16 cellular contexts compared by ENCODE assay signal in the genomic region with DNA sequence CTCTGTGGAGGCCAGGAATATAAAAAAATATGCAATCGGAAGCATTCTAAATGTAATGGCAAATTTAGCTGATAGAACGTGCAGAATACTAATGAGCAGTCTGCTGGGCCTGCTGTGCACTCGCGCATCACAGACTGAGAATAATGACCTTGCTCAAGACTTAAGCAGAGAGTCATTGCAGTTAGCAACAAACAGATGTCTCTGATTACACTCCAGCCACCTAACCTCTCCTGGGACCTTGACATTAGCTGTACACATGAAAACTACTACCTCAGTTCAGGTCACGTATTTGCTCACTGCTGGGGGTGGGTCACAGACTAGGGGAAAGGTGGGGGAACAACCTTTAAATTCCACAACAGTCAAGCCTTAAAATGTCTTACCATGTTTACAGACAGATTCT.
DNase-seq lines count a peak whose midpoint lies in the region; ATAC-seq, FAIRE-seq and TF ChIP-seq lines count a peak whose summit lies in the region.
"Had no signal": no experiment of that assay in that cellular context is flagged by ENCODE, and none has a peak within 500 bp of the region (broad histone marks: within the 10 kb centered on the region; RNA-seq: fewer than 3 reads in every experiment).

No MANE protein-coding gene starts in this region.

- no peak overlapping the region for H3K4me3 ChIP-seq in HepG2 (replicated peaks in 1 of 3; ENCODE audit: insufficient read depth in 1 of 3, low read depth in 2 of 3, low read length in 3 of 3)
- H3K4me3 ChIP-seq: heart left ventricle had no signal

- H3K9ac ChIP-seq in HepG2 (ENCODE audit: insufficient read depth, low read depth, low read length): no peak overlapping the region

- TF ChIP-seq EP300 in HepG2 (IDR thresholded peaks at IDR 0.05; ENCODE audit: low read depth in 2 of 2, low read length in 2 of 2) (no peak), HepG2 (CRISPR knock-in tag; IDR thresholded peaks at IDR 0.05; ENCODE audit: borderline replicate concordance) (no peak)

- CTCF ChIA-PET in HepG2 (lab: Yijun Ruan, JAX; ENCODE audit: low intra/inter-chr PET ratio, low total read pairs): no interaction called here

- no peak for FAIRE-seq in HepG2 (lab: Jason Lieb, UNC)
- FAIRE-seq: colon, kidney had no signal

- no peaks in the 10 kb centered on the region for H3K36me3 ChIP-seq in HepG2 (replicated peaks in 1 of 2; ENCODE audit: control insufficient read depth in 1 of 2, insufficient read depth in 2 of 2, low read length in 2 of 2)
- H3K36me3 ChIP-seq: heart left ventricle had no signal

- intact Hi-C loops in HepG2 (cut with micrococcal nuclease; ENCODE audit: unreplicated experiment): no loop called here

- H3K79me2 ChIP-seq in HepG2 (ENCODE audit: insufficient read depth, low read length): no peaks in the 10 kb centered on the region

- no peak overlapping the region for H3K4me2 ChIP-seq in HepG2 (ENCODE audit: low read depth, low read length)

- no peaks in the 10 kb centered on the region for H3K4me1 ChIP-seq in HepG2 (ENCODE audit: insufficient read depth, low read length)
- H3K4me1 ChIP-seq: heart left ventricle had no signal

- no peak for ATAC-seq in HepG2
- ATAC-seq: heart left ventricle had no signal

- no peaks in the 10 kb centered on the region for H3K27me3 ChIP-seq in HepG2 (ENCODE audit: control insufficient read depth in 1 of 2, insufficient read depth in 2 of 2, low read length in 2 of 2)
- H3K27me3 ChIP-seq: heart left ventricle had no signal

- POLR2A ChIA-PET in HepG2 (lab: Yijun Ruan, JAX): no interaction called here

- in situ Hi-C loops in ACHN (cut with HindIII; ENCODE audit: low pct_ligation_motif_present, low pct_unique_long_range_greater_than_20kb, low sequenced_read_pairs): no loop called here
- in situ Hi-C loops in HepG2 (cut with HindIII; ENCODE audit: extremely low pct_ligation_motif_present, low pct_unique_long_range_greater_than_20kb): no loop called here

- WGBS in HepG2 (ENCODE audit: low lambda C conversion rate): 6% methylated on average over 5 of the region's 5 CpGs

- no peak for TF ChIP-seq CTCF in HepG2 (CRISPR knock-in tag; IDR thresholded peaks at IDR 0.05)

- no peak overlapping the region for H3K27ac ChIP-seq in HepG2 (ENCODE audit: extremely low read length, insufficient read depth, low read length)
- H3K27ac ChIP-seq: heart left ventricle had no signal

- DNase-seq in DMS79 treated with DMSO at 0.1 percent for 48 hours (lab: John Stamatoyannopoulos, UW) (peak; percentile 85), NCI-H128 (lab: John Stamatoyannopoulos, UW; ENCODE audit: unreplicated experiment) (peak; percentile 40), NCI-H526 treated with DMSO at 0.1 percent for 48 hours (lab: John Stamatoyannopoulos, UW) (peak; percentile 51), kidney tubule cell (ENCODE audit: low spot score) (peak; percentile 28), foreskin melanocyte (no peak), ACHN (no peak), HepG2 (ENCODE audit: low spot score) (no peak), dedifferentiated amniotic fluid mesenchymal stem cell (ENCODE audit: extremely low spot score) (no peak)
- DNase-seq: AML-193; anterior cingulate cortex; H9; heart left ventricle; kidney; NCI-H1048; stimulated activated naive CD4-positive, alpha-beta T cell treated with Interleukin-2 at 50 U/mL for 16 hours had no signal

- H3K9me3 ChIP-seq in HepG2 (ENCODE audit: low read length): no peaks in the 10 kb centered on the region
- H3K9me3 ChIP-seq: heart left ventricle had no signal

- TF ChIP-seq RAD21 in HepG2 (CRISPR knock-in tag; IDR thresholded peaks at IDR 0.05): no peak

- no peak overlapping the region for H2AFZ ChIP-seq in HepG2 (ENCODE audit: low read length)

- no TSS peak for BruUV-seq in HepG2 (replicated peaks; lab: Mats Ljungman, UMichigan)

- no peak for TF ChIP-seq POLR2A in HepG2 (IDR thresholded peaks at IDR 0.05; ENCODE audit: insufficient read depth in 1 of 2, low read depth in 2 of 2, low read length in 2 of 2)

- no peaks in the 10 kb centered on the region for H4K20me1 ChIP-seq in HepG2 (ENCODE audit: insufficient read depth, low read length)

TF ChIP-seq in HepG2, 621 proteins besides CTCF, POLR2A, EP300 and RAD21:
- TF ChIP-seq ZNF30 (CRISPR knock-in tag; IDR thresholded peaks at IDR 0.05) (no peak), NFIC (IDR thresholded peaks at IDR 0.05; ENCODE audit: low read length) (no peak), HNF4A (CRISPR knock-in tag; IDR thresholded peaks at IDR 0.05) (no peak), ZNF883 (CRISPR knock-in tag; IDR thresholded peaks at IDR 0.05; ENCODE audit: not compliant biosample characterization) (no peak), ZNF224 (CRISPR knock-in tag; IDR thresholded peaks at IDR 0.05) (no peak)
- TF ChIP-seq, protein P1, sequence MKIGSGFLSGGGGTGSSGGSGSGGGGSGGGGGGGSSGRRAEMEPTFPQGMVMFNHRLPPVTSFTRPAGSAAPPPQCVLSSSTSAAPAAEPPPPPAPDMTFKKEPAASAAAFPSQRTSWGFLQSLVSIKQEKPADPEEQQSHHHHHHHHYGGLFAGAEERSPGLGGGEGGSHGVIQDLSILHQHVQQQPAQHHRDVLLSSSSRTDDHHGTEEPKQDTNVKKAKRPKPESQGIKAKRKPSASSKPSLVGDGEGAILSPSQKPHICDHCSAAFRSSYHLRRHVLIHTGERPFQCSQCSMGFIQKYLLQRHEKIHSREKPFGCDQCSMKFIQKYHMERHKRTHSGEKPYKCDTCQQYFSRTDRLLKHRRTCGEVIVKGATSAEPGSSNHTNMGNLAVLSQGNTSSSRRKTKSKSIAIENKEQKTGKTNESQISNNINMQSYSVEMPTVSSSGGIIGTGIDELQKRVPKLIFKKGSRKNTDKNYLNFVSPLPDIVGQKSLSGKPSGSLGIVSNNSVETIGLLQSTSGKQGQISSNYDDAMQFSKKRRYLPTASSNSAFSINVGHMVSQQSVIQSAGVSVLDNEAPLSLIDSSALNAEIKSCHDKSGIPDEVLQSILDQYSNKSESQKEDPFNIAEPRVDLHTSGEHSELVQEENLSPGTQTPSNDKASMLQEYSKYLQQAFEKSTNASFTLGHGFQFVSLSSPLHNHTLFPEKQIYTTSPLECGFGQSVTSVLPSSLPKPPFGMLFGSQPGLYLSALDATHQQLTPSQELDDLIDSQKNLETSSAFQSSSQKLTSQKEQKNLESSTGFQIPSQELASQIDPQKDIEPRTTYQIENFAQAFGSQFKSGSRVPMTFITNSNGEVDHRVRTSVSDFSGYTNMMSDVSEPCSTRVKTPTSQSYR (CRISPR knock-in tag; IDR thresholded peaks at IDR 0.05; ENCODE audit: borderline replicate concordance): no peak

Comparison
In these comparisons a context has a peak if more than half of its experiments do, and no peak if none do; other contexts are left out.
1. DNase-seq: peak in DMS79 treated with DMSO at 0.1 percent for 48 hours (single experiment), NCI-H128 (single experiment), NCI-H526 treated with DMSO at 0.1 percent for 48 hours (single experiment) and kidney tubule cell (single experiment); none in foreskin melanocyte (single experiment), ACHN (single experiment), HepG2 (single experiment) and dedifferentiated amniotic fluid mesenchymal stem cell (single experiment).